Comparison of ENCODE assay signal across 28 cellular contexts in the genomic region with DNA sequence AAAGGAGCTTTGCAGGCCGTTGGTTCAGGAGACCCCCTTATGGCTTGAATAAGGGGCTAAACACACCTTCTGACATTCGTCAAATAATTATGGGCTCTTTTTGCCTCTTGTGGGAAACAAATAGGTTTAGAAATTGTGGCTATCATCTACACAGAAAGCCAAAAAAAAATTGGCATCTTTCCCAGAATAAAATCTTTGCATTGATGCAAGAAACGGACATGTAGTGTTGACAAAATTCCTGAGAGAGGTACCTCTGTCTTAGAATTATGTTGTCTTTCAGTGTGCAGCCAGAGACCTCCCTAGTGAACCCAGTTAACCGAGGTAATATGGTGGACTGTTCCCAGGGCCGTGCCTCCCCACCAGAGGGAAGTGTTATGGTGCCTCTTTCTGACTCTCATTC.
"Had no signal": no experiment of that assay in that cellular context is flagged by ENCODE, and none has a peak within 500 bp of the region (broad histone marks: within the 10 kb centered on the region; RNA-seq: fewer than 3 reads in every experiment).

No MANE protein-coding gene starts in this region.

- H3K36me3 Mint-ChIP-seq: mesothelial cell of epicardium; naive thymus-derived CD8-positive, alpha-beta T cell; neural progenitor cell; type B pancreatic cell had no signal

- H3K27ac ChIP-seq: body of pancreas, dorsolateral prefrontal cortex, gastrocnemius medialis, left ventricle myocardium inferior, neural progenitor cell, ovary, prostate gland, spleen, thoracic aorta, VCaP had no signal

- H2AFZ ChIP-seq: neural progenitor cell had no signal

- ATAC-seq: activated CD4-positive, CD25-positive, alpha-beta regulatory T cell treated with anti-CD3 and anti-CD28 coated beads, Interleukin-2, amount 50 U/mL, for 24 hours; activated naive CD8-positive, alpha-beta T cell treated with anti-CD3 and anti-CD28 coated beads, Interleukin-2, amount 50 U/mL, for 24 hours; body of pancreas; effector memory CD8-positive, alpha-beta T cell; esophagus mucosa; gastrocnemius medialis; naive thymus-derived CD8-positive, alpha-beta T cell had no signal

- H3K9me3 Mint-ChIP-seq: activated CD4-positive, alpha-beta memory T cell treated with anti-CD3 and anti-CD28 coated beads, Interleukin-2, amount 10 ng/mL, durations not matched to agents 7 days and 5 days; activated CD4-positive, alpha-beta T cell treated with anti-CD3 and anti-CD28 coated beads, Interleukin-2, amount 10 ng/mL, durations not matched to agents 24 days and 14 days; activated naive CD8-positive, alpha-beta T cell treated with anti-CD3 and anti-CD28 coated beads, Interleukin-2, amount 50 U/mL, for 24 hours; effector memory CD8-positive, alpha-beta T cell; mesothelial cell of epicardium; naive thymus-derived CD8-positive, alpha-beta T cell; neural progenitor cell; T-helper 2 cell treated with Interferon-gamma antibody and Interleukin-4, amounts not matched to agents 5 μg/mL and 100 μg/mL, for 36 hours; type B pancreatic cell had no signal

- H3K9me3 ChIP-seq: body of pancreas, gastrocnemius medialis, left ventricle myocardium inferior, ovary, prostate gland, spleen, thoracic aorta had no signal

- DNase-seq: activated CD4-positive, alpha-beta memory T cell treated with anti-CD3 and anti-CD28 coated beads, Interleukin-2, amount 10 ng/mL, durations not matched to agents 7 days and 5 days; activated CD4-positive, alpha-beta T cell treated with anti-CD3 and anti-CD28 coated beads, Interleukin-2, amount 10 ng/mL, durations not matched to agents 24 days and 14 days; activated gamma-delta T cell; activated naive CD4-positive, alpha-beta T cell treated with anti-CD3 and anti-CD28 coated beads, Interleukin-2, amount 50 U/mL, for 16 hours; activated naive CD8-positive, alpha-beta T cell treated with anti-CD3 and anti-CD28 coated beads, Interleukin-2, amount 50 U/mL, for 24 hours; body of pancreas; caudate nucleus; dorsolateral prefrontal cortex; effector memory CD8-positive, alpha-beta T cell; gastrocnemius medialis; hippocampal formation; left ventricle myocardium inferior; naive thymus-derived CD8-positive, alpha-beta T cell; ovary; spleen; stimulated activated CD4-positive, alpha-beta T cell treated with anti-CD3 and anti-CD28 coated beads, Interleukin-4, amount 100 ng/mL, for 1 hour; stimulated activated naive CD4-positive, alpha-beta T cell had no signal

- H3K9ac ChIP-seq: neural progenitor cell had no signal

- H3K4me1 Mint-ChIP-seq: activated CD4-positive, alpha-beta memory T cell treated with anti-CD3 and anti-CD28 coated beads, Interleukin-2, amount 10 ng/mL, durations not matched to agents 7 days and 5 days; activated CD4-positive, alpha-beta T cell treated with anti-CD3 and anti-CD28 coated beads, Interleukin-2, amount 10 ng/mL, durations not matched to agents 24 days and 14 days; activated naive CD8-positive, alpha-beta T cell treated with anti-CD3 and anti-CD28 coated beads, Interleukin-2, amount 50 U/mL, for 24 hours; naive thymus-derived CD8-positive, alpha-beta T cell had no signal

- H3K27ac Mint-ChIP-seq: activated CD4-positive, alpha-beta memory T cell treated with anti-CD3 and anti-CD28 coated beads, Interleukin-2, amount 10 ng/mL, durations not matched to agents 7 days and 5 days; activated CD4-positive, alpha-beta T cell treated with anti-CD3 and anti-CD28 coated beads, Interleukin-2, amount 10 ng/mL, durations not matched to agents 24 days and 14 days; activated naive CD8-positive, alpha-beta T cell treated with anti-CD3 and anti-CD28 coated beads, Interleukin-2, amount 50 U/mL, for 24 hours; effector memory CD8-positive, alpha-beta T cell; mesothelial cell of epicardium; naive thymus-derived CD8-positive, alpha-beta T cell; neural progenitor cell; T-helper 2 cell treated with Interferon-gamma antibody and Interleukin-4, amounts not matched to agents 5 μg/mL and 100 μg/mL, for 36 hours; type B pancreatic cell had no signal

- H3K27me3 ChIP-seq: body of pancreas, gastrocnemius medialis, neural progenitor cell, ovary, spleen had no signal

- H3K4me3 Mint-ChIP-seq: activated CD4-positive, alpha-beta memory T cell treated with anti-CD3 and anti-CD28 coated beads, Interleukin-2, amount 10 ng/mL, durations not matched to agents 7 days and 5 days; activated CD4-positive, alpha-beta T cell treated with anti-CD3 and anti-CD28 coated beads, Interleukin-2, amount 10 ng/mL, durations not matched to agents 24 days and 14 days; activated naive CD8-positive, alpha-beta T cell treated with anti-CD3 and anti-CD28 coated beads, Interleukin-2, amount 50 U/mL, for 24 hours; effector memory CD8-positive, alpha-beta T cell; mesothelial cell of epicardium; naive thymus-derived CD8-positive, alpha-beta T cell; neural progenitor cell; T-helper 2 cell treated with Interferon-gamma antibody and Interleukin-4, amounts not matched to agents 5 μg/mL and 100 μg/mL, for 36 hours; type B pancreatic cell had no signal

- H3K36me3 ChIP-seq: gastrocnemius medialis, left ventricle myocardium inferior, neural progenitor cell, ovary, prostate gland, spleen, thoracic aorta had no signal

- H3K27me3 Mint-ChIP-seq: activated CD4-positive, alpha-beta T cell treated with anti-CD3 and anti-CD28 coated beads, Interleukin-2, amount 10 ng/mL, durations not matched to agents 24 days and 14 days; activated naive CD8-positive, alpha-beta T cell treated with anti-CD3 and anti-CD28 coated beads, Interleukin-2, amount 50 U/mL, for 24 hours; effector memory CD8-positive, alpha-beta T cell had no signal

- H3K4me3 ChIP-seq: body of pancreas, dorsolateral prefrontal cortex, gastrocnemius medialis, left ventricle myocardium inferior, neural progenitor cell, ovary, prostate gland, spleen, thoracic aorta had no signal

- H3K4me2 ChIP-seq: neural progenitor cell had no signal

- H3K4me1 ChIP-seq: body of pancreas, gastrocnemius medialis, left ventricle myocardium inferior, neural progenitor cell, prostate gland, spleen had no signal

- FAIRE-seq: colon, endothelial cell of umbilical vein had no signal
